Comparison of ENCODE assay signal across 21 cellular contexts in the genomic region with DNA sequence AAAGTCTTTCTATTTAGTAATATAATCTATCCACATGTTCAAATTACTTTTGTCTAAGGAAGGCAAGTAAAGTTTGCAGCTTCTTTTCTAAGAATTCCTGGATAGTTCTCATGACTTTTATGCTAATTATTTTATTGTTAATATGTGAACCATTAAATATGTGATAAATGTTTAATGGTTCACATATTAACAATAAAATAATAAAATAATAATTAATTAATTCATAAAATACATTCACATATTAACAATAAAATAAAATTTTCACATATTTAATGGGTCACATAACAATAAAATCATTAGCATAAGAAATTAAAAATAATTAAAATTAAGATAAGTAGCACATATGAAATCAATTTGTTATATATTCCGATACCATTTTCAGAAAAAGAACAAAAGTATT.
DNase-seq lines count a peak whose midpoint lies in the region; ATAC-seq, FAIRE-seq and TF ChIP-seq lines count a peak whose summit lies in the region.
"Had no signal": no experiment of that assay in that cellular context is flagged by ENCODE, and none has a peak within 500 bp of the region (broad histone marks: within the 10 kb centered on the region; RNA-seq: fewer than 3 reads in every experiment).

No MANE protein-coding gene starts in this region.

- no peaks in the 10 kb centered on the region for H3K36me3 Mint-ChIP-seq in activated CD4-positive, alpha-beta T cell treated with anti-CD3 and anti-CD28 coated beads, Interleukin-2, amount 10 ng/mL, durations not matched to agents 24 days and 14 days (ENCODE audit: low read depth)
- no peaks in the 10 kb centered on the region for H3K36me3 Mint-ChIP-seq in activated naive CD8-positive, alpha-beta T cell treated with anti-CD3 and anti-CD28 coated beads, Interleukin-2, amount 50 U/mL, for 24 hours (ENCODE audit: low read depth)
- H3K36me3 Mint-ChIP-seq: CD4-positive, CD25-positive, alpha-beta regulatory T cell; CD8-positive, alpha-beta T cell had no signal

- no peak overlapping the region for H3K4me3 ChIP-seq in kidney (ENCODE audit: low read length in 2 of 2)
- H3K4me3 ChIP-seq: BLaER1, GM12878, GM23248 had no signal

- no peaks in the 10 kb centered on the region for H3K36me3 ChIP-seq in kidney (ENCODE audit: control insufficient read depth in 1 of 2, insufficient read depth in 2 of 2, low read length in 2 of 2)
- H3K36me3 ChIP-seq: BLaER1 had no signal

- H3K27ac Mint-ChIP-seq in activated CD4-positive, alpha-beta T cell treated with anti-CD3 and anti-CD28 coated beads, Interleukin-2, amount 10 ng/mL, durations not matched to agents 24 days and 14 days = no peak overlapping the region
- H3K27ac Mint-ChIP-seq in activated naive CD8-positive, alpha-beta T cell treated with anti-CD3 and anti-CD28 coated beads, Interleukin-2, amount 50 U/mL, for 24 hours = no peak overlapping the region
- H3K27ac Mint-ChIP-seq: B cell; CD4-positive, CD25-positive, alpha-beta regulatory T cell; CD8-positive, alpha-beta T cell had no signal

- no peaks in the 10 kb centered on the region for H3K27me3 Mint-ChIP-seq in activated CD4-positive, alpha-beta T cell treated with anti-CD3 and anti-CD28 coated beads, Interleukin-2, amount 10 ng/mL, durations not matched to agents 24 days and 14 days
- no peaks in the 10 kb centered on the region for H3K27me3 Mint-ChIP-seq in activated naive CD8-positive, alpha-beta T cell treated with anti-CD3 and anti-CD28 coated beads, Interleukin-2, amount 50 U/mL, for 24 hours
- H3K27me3 Mint-ChIP-seq: B cell; CD4-positive, CD25-positive, alpha-beta regulatory T cell had no signal

- no peaks in the 10 kb centered on the region for H3K4me1 Mint-ChIP-seq in activated CD4-positive, alpha-beta T cell treated with anti-CD3 and anti-CD28 coated beads, Interleukin-2, amount 10 ng/mL, durations not matched to agents 24 days and 14 days
- H3K4me1 Mint-ChIP-seq in activated naive CD8-positive, alpha-beta T cell treated with anti-CD3 and anti-CD28 coated beads, Interleukin-2, amount 50 U/mL, for 24 hours = no peaks in the 10 kb centered on the region
- H3K4me1 Mint-ChIP-seq: B cell; CD4-positive, CD25-positive, alpha-beta regulatory T cell had no signal

- no peak for DNase-seq in RCC 7860 (ENCODE audit: low spot score)
- DNase-seq in kidney = no peak
- DNase-seq in cardiac septum (ENCODE audit: low spot score) = no peak
- no peak for DNase-seq in activated CD4-positive, alpha-beta T cell treated with anti-CD3 and anti-CD28 coated beads, Interleukin-2, amount 10 ng/mL, durations not matched to agents 24 days and 14 days
- DNase-seq in activated naive CD8-positive, alpha-beta T cell treated with anti-CD3 and anti-CD28 coated beads, Interleukin-2, amount 50 U/mL, for 24 hours = no peak
- DNase-seq: Caco-2; CD4-positive, CD25-positive, alpha-beta regulatory T cell; CD8-positive, alpha-beta T cell; DMS153; DND-41; GDM1; GM23248; HCEC 1CT had no signal

- H3K27ac ChIP-seq in kidney (ENCODE audit: low read depth in 2 of 2, low read length in 2 of 2) = no peak overlapping the region
- H3K27ac ChIP-seq: BLaER1, C4-2B, GM23248 had no signal

- no peak for TF ChIP-seq CTCF in kidney (IDR thresholded peaks at IDR 0.05; ENCODE audit: borderline replicate concordance, extremely low read depth, insufficient read depth)

- H3K4me3 Mint-ChIP-seq in activated CD4-positive, alpha-beta T cell treated with anti-CD3 and anti-CD28 coated beads, Interleukin-2, amount 10 ng/mL, durations not matched to agents 24 days and 14 days = no peak overlapping the region
- H3K4me3 Mint-ChIP-seq in activated naive CD8-positive, alpha-beta T cell treated with anti-CD3 and anti-CD28 coated beads, Interleukin-2, amount 50 U/mL, for 24 hours = no peak overlapping the region
- H3K4me3 Mint-ChIP-seq: B cell; CD4-positive, CD25-positive, alpha-beta regulatory T cell; CD8-positive, alpha-beta T cell had no signal

- ATAC-seq in HG02610 (IDR thresholded peaks at IDR 0.05; ENCODE audit: unreplicated experiment) = no peak
- no peak for ATAC-seq in activated naive CD8-positive, alpha-beta T cell treated with anti-CD3 and anti-CD28 coated beads, Interleukin-2, amount 50 U/mL, for 24 hours
- ATAC-seq: CD8-positive, alpha-beta T cell; GM12878 had no signal

- intact Hi-C loops in kidney (cut with DNase I) (no loop called here), cardiac septum (cut with DNase I) (no loop called here)
- intact Hi-C loops in activated CD4-positive, alpha-beta T cell treated with anti-CD3 and anti-CD28 coated beads, Interleukin-2, amount 10 ng/mL, durations not matched to agents 24 days and 14 days (cut with micrococcal nuclease) = no loop called here

- FAIRE-seq in RCC 7860 (lab: Jason Lieb, UNC) (peak; percentile 78), colon (lab: Jason Lieb, UNC) (peak; percentile 93), kidney (lab: Jason Lieb, UNC) (peak; percentile 94)
- FAIRE-seq: GM12878, GM19239, H1 had no signal

- no peaks in the 10 kb centered on the region for H3K9me3 Mint-ChIP-seq in activated CD4-positive, alpha-beta T cell treated with anti-CD3 and anti-CD28 coated beads, Interleukin-2, amount 10 ng/mL, durations not matched to agents 24 days and 14 days
- peaks cover 5% of the 10 kb centered on the region for H3K9me3 Mint-ChIP-seq in activated naive CD8-positive, alpha-beta T cell treated with anti-CD3 and anti-CD28 coated beads, Interleukin-2, amount 50 U/mL, for 24 hours

- H3K9ac ChIP-seq in kidney (ENCODE audit: low read length in 2 of 2) = no peak overlapping the region
- H3K9ac ChIP-seq: BLaER1, GM23248 had no signal

- H3K9me3 ChIP-seq in kidney (ENCODE audit: control insufficient read depth in 1 of 2, low read length in 2 of 2) = no peaks in the 10 kb centered on the region
- H3K9me3 ChIP-seq: BLaER1, Caco-2 had no signal

- H3K4me1 ChIP-seq in kidney (ENCODE audit: control insufficient read depth in 1 of 2, insufficient read depth in 1 of 2, low read depth in 1 of 2, low read length in 2 of 2) = no peaks in the 10 kb centered on the region
- H3K4me1 ChIP-seq: BLaER1, Caco-2 had no signal
